ENCODE assay signal across 27 cellular contexts in the genomic region with DNA sequence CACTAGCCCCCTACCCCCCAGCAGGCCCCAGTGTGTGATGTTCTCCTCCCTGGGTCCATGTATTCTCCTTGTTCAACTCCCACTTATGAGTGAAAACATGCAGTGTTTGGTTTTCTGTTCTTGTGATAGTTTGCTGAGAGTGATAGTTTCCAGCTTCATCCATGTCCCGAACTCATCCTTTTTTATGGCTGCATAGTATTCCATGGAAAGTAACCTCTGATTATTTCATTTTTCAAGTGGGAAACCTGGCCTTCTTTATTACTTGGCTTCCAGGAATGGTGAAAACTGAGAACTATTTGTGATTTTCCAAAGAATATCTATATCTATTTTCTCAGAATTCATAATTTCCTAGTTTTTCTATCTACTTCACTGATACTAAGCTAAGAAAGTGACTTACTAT.
"Had no signal": no experiment of that assay in that cellular context is flagged by ENCODE, and none has a peak within 500 bp of the region (broad histone marks: within the 10 kb centered on the region; RNA-seq: fewer than 3 reads in every experiment).

No MANE protein-coding gene starts in this region.

- H3K36me3 ChIP-seq: stomach, suprapubic skin, thoracic aorta, thyroid gland, tibial artery, tibial nerve, transverse colon, upper lobe of left lung, upper lobe of right lung, uterus, vagina had no signal

- H3K4me1 ChIP-seq: stomach, suprapubic skin, testis, thyroid gland, tibial artery, tibial nerve, transverse colon, upper lobe of left lung, upper lobe of right lung, uterus, vagina had no signal

- H3K27me3 ChIP-seq: stomach, suprapubic skin, testis, thyroid gland, tibial artery, tibial nerve, transverse colon, upper lobe of left lung, upper lobe of right lung, uterus, vagina had no signal

- H3K9me3 ChIP-seq: suprapubic skin, testis, thoracic aorta, thyroid gland, tibial artery, tibial nerve, transverse colon, upper lobe of left lung, upper lobe of right lung, uterus, vagina had no signal

- FAIRE-seq: urothelium cell line had no signal

- H3K27ac ChIP-seq: stomach, suprapubic skin, testis, thoracic aorta, thyroid gland, tibial artery, tibial nerve, transverse colon, upper lobe of left lung, upper lobe of right lung, uterus, vagina had no signal

- DNase-seq: stimulated activated CD4-positive, alpha-beta T cell treated with anti-CD3 and anti-CD28 coated beads, Interleukin-2, amount 100 ng/mL, for 48 hours; stimulated activated CD4-positive, alpha-beta T cell treated with anti-CD3 and anti-CD28 coated beads, Interleukin-4, amount 100 ng/mL, for 1 hour; stimulated activated CD4-positive, alpha-beta T cell treated with anti-CD3 and anti-CD28 coated beads, Interleukin-4, amount 100 ng/mL, for 24 hours; stimulated activated CD4-positive, alpha-beta T cell treated with anti-CD3 and anti-CD28 coated beads, Interleukin-4, amount 100 ng/mL, for 4 hours; stimulated activated CD8-positive, alpha-beta memory T cell treated with anti-CD3 and anti-CD28 coated beads, Interleukin-4, amount 100 ng/mL, for 48 hours; stimulated activated naive B cell treated with anti-CD40 and anti-IgM and Interleukin-4, amounts not matched to agents 10 μg/mL and 1 μg/mL and 100 μg/mL, for 72 hours; stimulated activated naive CD4-positive, alpha-beta T cell; stimulated activated naive CD4-positive, alpha-beta T cell treated with Interleukin-2 at 50 U/mL for 16 hours; stimulated activated naive CD8-positive, alpha-beta T cell treated with anti-CD3 and anti-CD28 coated beads, Interleukin-15, amount 100 ng/mL, for 72 hours; stimulated activated naive CD8-positive, alpha-beta T cell treated with anti-CD3 and anti-CD28 coated beads, Interleukin-15, Interleukin-2, amounts not matched to agents 100 U/mL and 50 U/mL, for 24 hours; stomach; substantia nigra; testis; thyroid gland; tibial artery; transverse colon; trophoblast cell; upper lobe of left lung; upper lobe of right lung; uterus had no signal

- ATAC-seq: stimulated activated effector memory CD8-positive, alpha-beta T cell treated with anti-CD3 and anti-CD28 coated beads, Interleukin-12 subunit alpha, Interleukin-12 subunit beta, amount 100 ng/mL, for 72 hours; stimulated activated memory B cell treated with anti-CD40 and anti-IgM and Interleukin-4, amounts not matched to agents 10 μg/mL and 1 μg/mL and 100 μg/mL, for 72 hours; stimulated activated naive B cell treated with anti-CD40 and anti-IgM and Interleukin-4, amounts not matched to agents 10 μg/mL and 1 μg/mL and 100 μg/mL, for 72 hours; stimulated activated naive CD8-positive, alpha-beta T cell treated with anti-CD3 and anti-CD28 coated beads, Interleukin-15, amount 100 ng/mL, for 72 hours; stimulated activated naive CD8-positive, alpha-beta T cell treated with anti-CD3 and anti-CD28 coated beads, Interleukin-15, Interleukin-2, amounts not matched to agents 100 U/mL and 50 U/mL, for 24 hours; upper lobe of right lung had no signal

- H3K4me3 ChIP-seq: stomach, suprapubic skin, testis, thoracic aorta, thyroid gland, tibial artery, tibial nerve, transverse colon, upper lobe of left lung, upper lobe of right lung, uterus, vagina had no signal
